In genomic region chr19:902446-903226, GRCh38 we compare ENCODE assay signal across 1 cellular context.
TF ChIP-seq lines count a peak whose summit lies in the region.

No MANE protein-coding gene starts in this region.

TF ChIP-seq in HEK293, 187 proteins besides CTCF, POLR2A, EP300 and RAD21 (continued from another document):
- TF ChIP-seq ZBTB11 (tag by site-specific recombination; conservative IDR thresholded peaks at IDR 0.05; ENCODE audit: low read depth) (no peak), ZNF433 (tag by site-specific recombination; IDR thresholded peaks at IDR 0.05; ENCODE audit: low read depth) (no peak), ZBTB44 (tag by site-specific recombination; IDR thresholded peaks at IDR 0.05) (no peak)
